In genomic region chr4:148061139-148061476, GRCh38 we compare ENCODE assay signal across 14 cellular contexts.
DNase-seq lines count a peak whose midpoint lies in the region; ATAC-seq and TF ChIP-seq lines count a peak whose summit lies in the region.
"Had no signal": no experiment of that assay in that cellular context is flagged by ENCODE, and none has a peak within 500 bp of the region (broad histone marks: within the 10 kb centered on the region; RNA-seq: fewer than 3 reads in every experiment).

No MANE protein-coding gene starts in this region.

- H3K36me3 Mint-ChIP-seq in activated naive CD4-positive, alpha-beta T cell treated with anti-CD3 and anti-CD28 coated beads for 36 hours (ENCODE audit: low read depth): peaks cover 13% of the 10 kb centered on the region
- H3K36me3 Mint-ChIP-seq in central memory CD8-positive, alpha-beta T cell (ENCODE audit: insufficient read depth): peaks cover 7% of the 10 kb centered on the region
- H3K36me3 Mint-ChIP-seq: stimulated activated memory B cell treated with anti-CD40 and anti-IgM and Interleukin-4, amounts not matched to agents 10 μg/mL and 1 μg/mL and 100 μg/mL, for 72 hours had no signal

- TF ChIP-seq CTCF in spleen (IDR thresholded peaks at IDR 0.05 in 8 of 11, conservative IDR thresholded peaks at IDR 0.05 in 3 of 11): no peak
- TF ChIP-seq CTCF in tibial nerve (IDR thresholded peaks at IDR 0.05): no peak

- H3K27me3 ChIP-seq in spleen (replicated peaks in 1 of 7) (no peaks in the 10 kb centered on the region), tibial nerve (no peaks in the 10 kb centered on the region)

- H3K4me1 Mint-ChIP-seq in activated naive CD4-positive, alpha-beta T cell treated with anti-CD3 and anti-CD28 coated beads for 36 hours (ENCODE audit: low read depth): peaks cover 44% of the 10 kb centered on the region
- H3K4me1 Mint-ChIP-seq in central memory CD8-positive, alpha-beta T cell: peaks cover 55% of the 10 kb centered on the region

- intact Hi-C loops in activated naive CD4-positive, alpha-beta T cell treated with anti-CD3 and anti-CD28 coated beads for 36 hours (cut with micrococcal nuclease): loop anchor here (1.0 to 2.0 kb wide), 2 partner anchors 51 to 156 kb away; no protein-coding TSS in a partner anchor
- intact Hi-C loops in spleen (cut with DNase I; ENCODE audit: low total_unique reads): loop anchor here (10.0 kb wide), 1 partner anchor 384 kb away; the partner anchor contains the start of gene NR3C2

- TF ChIP-seq POLR2A in spleen (IDR thresholded peaks at IDR 0.05) (no peak), tibial nerve (IDR thresholded peaks at IDR 0.05) (no peak)

- H3K4me3 Mint-ChIP-seq in activated naive CD4-positive, alpha-beta T cell treated with anti-CD3 and anti-CD28 coated beads for 36 hours: peak overlapping the region; percentile 73
- peak overlapping the region; percentile 70 for H3K4me3 Mint-ChIP-seq in central memory CD8-positive, alpha-beta T cell

- DNase-seq in activated naive CD4-positive, alpha-beta T cell treated with anti-CD3 and anti-CD28 coated beads for 36 hours: peak; percentile 40
- no peak for DNase-seq in activated naive CD4-positive, alpha-beta T cell treated with anti-CD3 and anti-CD28 coated beads, Interleukin-2, amount 50 U/mL, for 16 hours
- DNase-seq in NCI-H510A (lab: John Stamatoyannopoulos, UW): peak; percentile 52
- DNase-seq in central memory CD8-positive, alpha-beta T cell (ENCODE audit: low spot score in 2 of 2): no peak
- no peak for DNase-seq in spleen
- DNase-seq in G401 (ENCODE audit: low spot score): no peak
- no peak for DNase-seq in tibial nerve (ENCODE audit: low spot score in 2 of 2)
- DNase-seq: anterior cingulate cortex, dermis blood vessel endothelial cell, DMS79 treated with DMSO at 0.1 percent for 48 hours had no signal

- H3K27me3 Mint-ChIP-seq in activated naive CD4-positive, alpha-beta T cell treated with anti-CD3 and anti-CD28 coated beads for 36 hours (ENCODE audit: low read depth): no peaks in the 10 kb centered on the region
- no peaks in the 10 kb centered on the region for H3K27me3 Mint-ChIP-seq in central memory CD8-positive, alpha-beta T cell
- H3K27me3 Mint-ChIP-seq: stimulated activated memory B cell treated with anti-CD40 and anti-IgM and Interleukin-4, amounts not matched to agents 10 μg/mL and 1 μg/mL and 100 μg/mL, for 72 hours had no signal

- peaks cover 13% of the 10 kb centered on the region for H3K9me3 Mint-ChIP-seq in activated naive CD4-positive, alpha-beta T cell treated with anti-CD3 and anti-CD28 coated beads for 36 hours
- no peaks in the 10 kb centered on the region for H3K9me3 Mint-ChIP-seq in central memory CD8-positive, alpha-beta T cell
- H3K9me3 Mint-ChIP-seq: stimulated activated memory B cell treated with anti-CD40 and anti-IgM and Interleukin-4, amounts not matched to agents 10 μg/mL and 1 μg/mL and 100 μg/mL, for 72 hours had no signal

- H3K4me1 ChIP-seq in spleen (peaks cover 6 to 47% (median 28%) of the 10 kb centered on the region in 6 donors), tibial nerve (peaks cover 0 to 54% (median 0%) of the 10 kb centered on the region in 4 donors)

- in situ Hi-C loops in G401 (cut with HindIII; ENCODE audit: low sequenced_read_pairs): no loop called here

- H3K27ac Mint-ChIP-seq in activated naive CD4-positive, alpha-beta T cell treated with anti-CD3 and anti-CD28 coated beads for 36 hours: peak overlapping the region; percentile 72
- H3K27ac Mint-ChIP-seq in central memory CD8-positive, alpha-beta T cell (ENCODE audit: low read depth): peak overlapping the region; percentile 84
- H3K27ac Mint-ChIP-seq: stimulated activated memory B cell treated with anti-CD40 and anti-IgM and Interleukin-4, amounts not matched to agents 10 μg/mL and 1 μg/mL and 100 μg/mL, for 72 hours had no signal

- H3K9me3 ChIP-seq in spleen (no peaks in the 10 kb centered on the region), tibial nerve (no peaks in the 10 kb centered on the region)

- no peak for TF ChIP-seq EP300 in tibial nerve (IDR thresholded peaks at IDR 0.05)

- 45 to 53% (median 50%) methylated on average over 4 of the region's 4 CpGs for WGBS in spleen, 5 donors
- 63 to 69% methylated on average over 4 of the region's 4 CpGs for WGBS in tibial nerve, 2 donors

- H3K36me3 ChIP-seq in spleen (peaks cover 0 to 20% (median 0%) of the 10 kb centered on the region in 6 donors), tibial nerve (peaks cover 0 to 31% (median 0%) of the 10 kb centered on the region in 3 donors)

- CTCF ChIA-PET in activated naive CD4-positive, alpha-beta T cell treated with anti-CD3 and anti-CD28 coated beads for 36 hours (lab: Charles Lee): interaction anchor here (0.6 kb wide), 1 partner anchor 246 kb away, joined by 3 read pairs; no protein-coding TSS in a partner anchor

- H3K4me3 ChIP-seq in spleen (peak overlapping the region in 1 of 8 donors; percentile 54), tibial nerve (no peak overlapping the region)
- H3K4me3 ChIP-seq: GM12878 had no signal

- no peak for ATAC-seq in central memory CD8-positive, alpha-beta T cell (replicated peaks; ENCODE audit: extremely low read depth, poor library complexity, severe bottlenecking)
- ATAC-seq in GM18861 (IDR thresholded peaks at IDR 0.05; ENCODE audit: unreplicated experiment): no peak
- ATAC-seq: GM12878; stimulated activated memory B cell treated with anti-CD40 and anti-IgM and Interleukin-4, amounts not matched to agents 10 μg/mL and 1 μg/mL and 100 μg/mL, for 72 hours had no signal

- H3K27ac ChIP-seq in spleen (peak overlapping the region in 6 of 8 donors; percentile 6 to 70 (median 35)), tibial nerve (no peak overlapping the region)
- H3K27ac ChIP-seq: RWPE1 had no signal

Comparison
In these comparisons a context has a peak if more than half of its experiments do, and no peak if none do; other contexts are left out.
1. DNase-seq: peak in activated naive CD4-positive, alpha-beta T cell treated with anti-CD3 and anti-CD28 coated beads for 36 hours (single experiment) and NCI-H510A (single experiment); none in activated naive CD4-positive, alpha-beta T cell treated with anti-CD3 and anti-CD28 coated beads, Interleukin-2, amount 50 U/mL, for 16 hours (single experiment), central memory CD8-positive, alpha-beta T cell (0 of 2), spleen (single experiment), G401 (single experiment) and tibial nerve (0 of 2).
2. H3K27ac ChIP-seq: peak in spleen (6 of 8); none in tibial nerve (0 of 4).